8 cellular contexts compared by ENCODE assay signal in genomic region chr14:65169351-65169750, GRCh38.
A peak's percentile ranks its signal among the peaks of the same experiment; 100 is the strongest.
DNase-seq lines count a peak whose midpoint lies in the region; ATAC-seq and TF ChIP-seq lines count a peak whose summit lies in the region.

No MANE protein-coding gene starts in this region.

- no peaks in the 10 kb centered on the region for H3K36me3 Mint-ChIP-seq in activated CD8-positive, alpha-beta memory T cell treated with anti-CD3 and anti-CD28 coated beads, Interleukin-2, amount 10 ng/mL, durations not matched to agents 7 days and 5 days
- H3K36me3 Mint-ChIP-seq in brain (no peaks in the 10 kb centered on the region), nephron progenitor cell (ENCODE audit: low read depth) (peaks cover 3% of the 10 kb centered on the region)

- H3K4me1 Mint-ChIP-seq in activated CD8-positive, alpha-beta memory T cell treated with anti-CD3 and anti-CD28 coated beads, Interleukin-2, amount 10 ng/mL, durations not matched to agents 7 days and 5 days, result peaks cover 29% of the 10 kb centered on the region
- peaks cover 51% of the 10 kb centered on the region for H3K4me1 Mint-ChIP-seq in brain
- peaks cover 24% of the 10 kb centered on the region for H3K4me1 Mint-ChIP-seq in nephron progenitor cell

- no peak overlapping the region for H3K27ac Mint-ChIP-seq in activated CD8-positive, alpha-beta memory T cell treated with anti-CD3 and anti-CD28 coated beads, Interleukin-2, amount 10 ng/mL, durations not matched to agents 7 days and 5 days
- peak overlapping the region in 3 of 5 experiments; percentile 39 to 87 (median 41) for H3K27ac Mint-ChIP-seq in brain
- no peak overlapping the region for H3K27ac Mint-ChIP-seq in nephron progenitor cell

- no peaks in the 10 kb centered on the region for H3K9me3 Mint-ChIP-seq in activated CD8-positive, alpha-beta memory T cell treated with anti-CD3 and anti-CD28 coated beads, Interleukin-2, amount 10 ng/mL, durations not matched to agents 7 days and 5 days (ENCODE audit: low read depth)
- H3K9me3 Mint-ChIP-seq in brain (peaks cover 0 to 9% (median 0%) of the 10 kb centered on the region in 5 experiments), nephron progenitor cell (peaks cover 4% of the 10 kb centered on the region)

- DNase-seq in activated CD8-positive, alpha-beta memory T cell treated with anti-CD3 and anti-CD28 coated beads, Interleukin-2, amount 10 ng/mL, durations not matched to agents 7 days and 5 days, result no peak
- no peak for DNase-seq in activated CD8-positive, alpha-beta memory T cell treated with anti-CD3 and anti-CD28 coated beads for 24 hours
- no peak for DNase-seq in stimulated activated naive CD8-positive, alpha-beta T cell treated with anti-CD3 and anti-CD28 coated beads, Interleukin-15, Interleukin-2, amounts not matched to agents 100 U/mL and 50 U/mL, for 24 hours
- no peak for DNase-seq in HPDE6-E6E7 (ENCODE audit: extremely low spot score)
- DNase-seq in dermis blood vessel endothelial cell, result no peak
- no peak for DNase-seq in nephron progenitor cell

- CTCF ChIA-PET in activated CD8-positive, alpha-beta memory T cell treated with anti-CD3 and anti-CD28 coated beads, Interleukin-2, amount 10 ng/mL, durations not matched to agents 7 days and 5 days (lab: Charles Lee), result interaction anchor here (0.7 to 2.2 kb wide), 9 partner anchors 11 to 940 kb away, joined by 3 to 12 read pairs (median 3); partner anchors contain the start of gene FUT8

- peaks cover 12% of the 10 kb centered on the region for H3K27me3 Mint-ChIP-seq in activated CD8-positive, alpha-beta memory T cell treated with anti-CD3 and anti-CD28 coated beads, Interleukin-2, amount 10 ng/mL, durations not matched to agents 7 days and 5 days
- H3K27me3 Mint-ChIP-seq in brain (peaks cover 2% of the 10 kb centered on the region), nephron progenitor cell (ENCODE audit: low read depth, poor library complexity) (peaks cover 7% of the 10 kb centered on the region)

- TF ChIP-seq CTCF in brain (conservative IDR thresholded peaks at IDR 0.05), result no peak
- no peak for TF ChIP-seq CTCF in nephron progenitor cell (IDR thresholded peaks at IDR 0.05)

- ATAC-seq in activated CD8-positive, alpha-beta memory T cell treated with anti-CD3 and anti-CD28 coated beads, Interleukin-2, amount 10 ng/mL, durations not matched to agents 7 days and 5 days, result peak; percentile 54
- ATAC-seq in HG03064 (IDR thresholded peaks at IDR 0.05; ENCODE audit: low read depth, unreplicated experiment), result peak; percentile 79
- peak; percentile 83 for ATAC-seq in stimulated activated naive CD8-positive, alpha-beta T cell treated with anti-CD3 and anti-CD28 coated beads, Interleukin-15, Interleukin-2, amounts not matched to agents 100 U/mL and 50 U/mL, for 24 hours

- H3K4me3 Mint-ChIP-seq in activated CD8-positive, alpha-beta memory T cell treated with anti-CD3 and anti-CD28 coated beads, Interleukin-2, amount 10 ng/mL, durations not matched to agents 7 days and 5 days, result no peak overlapping the region
- H3K4me3 Mint-ChIP-seq in brain (peak overlapping the region in 1 of 5 experiments; percentile 13), nephron progenitor cell (no peak overlapping the region)

Comparison
In these comparisons a context has a peak if more than half of its experiments do, and no peak if none do; other contexts are left out.
1. H3K27ac Mint-ChIP-seq: peak in brain (3 of 5); none in activated CD8-positive, alpha-beta memory T cell treated with anti-CD3 and anti-CD28 coated beads, Interleukin-2, amount 10 ng/mL, durations not matched to agents 7 days and 5 days (single experiment) and nephron progenitor cell (single experiment).
2. Peak in every context shown above with its lines, with median percentiles within 50 percentile points of each other: ATAC-seq.